ENCODE assay signal across 8 cellular contexts in genomic region chr22:37824674-37825641, GRCh38. TPM values are rescaled to one million over a fixed set of nuclear protein-coding genes. Genes with fewer than 3 reads are reported as not detected.
DNase-seq lines count a peak whose midpoint lies in the region; ATAC-seq, FAIRE-seq and TF ChIP-seq lines count a peak whose summit lies in the region.

No MANE protein-coding gene starts in this region.

- TF ChIP-seq CTCF in H1 (IDR thresholded peaks at IDR 0.05; ENCODE audit: control extremely low read depth in 1 of 3, insufficient read depth in 1 of 3, low read depth in 1 of 3, low read length in 3 of 3), result peak; percentile 55 to 78 (median 58)

- H3K14ac ChIP-seq in H1 (ENCODE audit: insufficient read length), result no peak overlapping the region

- no peak overlapping the region for H3K27ac ChIP-seq in CD4-positive, CD25-positive, alpha-beta regulatory T cell (ENCODE audit: insufficient read depth, low read length, poor library complexity, severe bottlenecking)
- no peak overlapping the region for H3K27ac ChIP-seq in H1 (ENCODE audit: low read depth, low read length)
- no peak overlapping the region for H3K27ac ChIP-seq in Karpas-422 (ENCODE audit: low read length)

- peak overlapping the region; percentile 75 for H4K8ac ChIP-seq in H1 (ENCODE audit: extremely low read depth, insufficient read depth, low read length)

- peak overlapping the region; percentile 88; the same call in 1 of the 2 replicates for H2BK15ac ChIP-seq in H1 (ENCODE audit: low read length)

- peaks cover 5% of the 10 kb centered on the region for H3K4me1 ChIP-seq in CD4-positive, CD25-positive, alpha-beta regulatory T cell (ENCODE audit: control insufficient read depth, insufficient read depth, low read length, poor library complexity, severe bottlenecking)
- H3K4me1 ChIP-seq in H1 (replicated peaks in 1 of 4; ENCODE audit: control insufficient read depth in 3 of 4, insufficient read depth in 4 of 4, low read length in 3 of 4) (peaks cover 5 to 25% (median 15%) of the 10 kb centered on the region in 4 experiments), Karpas-422 (ENCODE audit: low read length) (no peaks in the 10 kb centered on the region)

- H3K36me3 ChIP-seq in CD4-positive, CD25-positive, alpha-beta regulatory T cell (ENCODE audit: control insufficient read depth, insufficient read depth, low read length), result peaks cover under 1% of the 10 kb centered on the region
- H3K36me3 ChIP-seq in H1 (ENCODE audit: control insufficient read depth in 2 of 4, insufficient read depth in 4 of 4, low read length in 3 of 4), result no peaks in the 10 kb centered on the region
- peaks cover 5% of the 10 kb centered on the region; the same call in 1 of the 2 replicates for H3K36me3 ChIP-seq in Karpas-422 (ENCODE audit: insufficient read depth, low read length)

- H3K4me3 Mint-ChIP-seq in CD4-positive, CD25-positive, alpha-beta regulatory T cell, result peak overlapping the region; percentile 36 to 86 (median 62)
- peak overlapping the region in 4 of 10 donors; percentile 43 to 79 (median 62) for H3K4me3 Mint-ChIP-seq in naive thymus-derived CD8-positive, alpha-beta T cell

- H2AFZ ChIP-seq in H1 (ENCODE audit: low read length) (peak overlapping the region; percentile 85; the same call in 1 of the 2 replicates), Karpas-422 (ENCODE audit: low read length) (no peak overlapping the region)

- peaks cover 0 to 2% of the 10 kb centered on the region in 2 experiments for H4K20me1 ChIP-seq in H1 (replicated peaks in 1 of 2; ENCODE audit: control insufficient read depth in 1 of 2, insufficient read depth in 2 of 2, low read length in 2 of 2)
- H4K20me1 ChIP-seq in Karpas-422 (ENCODE audit: insufficient read depth, low read depth, low read length), result no peaks in the 10 kb centered on the region

- no peaks in the 10 kb centered on the region for H3K9me3 ChIP-seq in CD4-positive, CD25-positive, alpha-beta regulatory T cell (ENCODE audit: control insufficient read depth in 2 of 2, low read length in 2 of 2)
- H3K9me3 ChIP-seq in H1 (ENCODE audit: insufficient read depth in 2 of 2, low read depth in 1 of 2, low read length in 1 of 2) (no peaks in the 10 kb centered on the region), Karpas-422 (ENCODE audit: low read length) (no peaks in the 10 kb centered on the region)

- no peaks in the 10 kb centered on the region for H3K79me2 ChIP-seq in H1 (ENCODE audit: control insufficient read depth in 1 of 2, insufficient read depth in 2 of 2, low read length in 2 of 2)
- no peaks in the 10 kb centered on the region for H3K79me2 ChIP-seq in Karpas-422 (ENCODE audit: low read length)

- H2BK20ac ChIP-seq in H1 (ENCODE audit: low read length), result no peak overlapping the region

- H3K79me1 ChIP-seq in H1 (ENCODE audit: low read depth, low read length), result no peaks in the 10 kb centered on the region

- peak overlapping the region; percentile 51 to 75 for H3K4me2 ChIP-seq in H1 (ENCODE audit: insufficient read depth in 1 of 2, low read depth in 2 of 2, low read length in 2 of 2)
- no peak overlapping the region for H3K4me2 ChIP-seq in Karpas-422 (ENCODE audit: low read depth, low read length, poor library complexity, severe bottlenecking)

- H2AK5ac ChIP-seq in H1 (ENCODE audit: low read depth, low read length), result no peak overlapping the region

- peak overlapping the region in 3 of 4 experiments; percentile 34 to 63 (median 56); a peak in 5 of 7 replicates for H3K9ac ChIP-seq in H1 (replicated peaks in 1 of 4; ENCODE audit: extremely low read depth in 1 of 4, low read depth in 3 of 4, low read length in 3 of 4)
- H3K9ac ChIP-seq in Karpas-422 (ENCODE audit: low read length), result no peak overlapping the region

- H3K56ac ChIP-seq in H1 (replicated peaks; ENCODE audit: insufficient read length, low read depth, low read length), result no peak overlapping the region

- H3K9me3 Mint-ChIP-seq in CD4-positive, CD25-positive, alpha-beta regulatory T cell, result no peaks in the 10 kb centered on the region
- no peaks in the 10 kb centered on the region for H3K9me3 Mint-ChIP-seq in naive thymus-derived CD8-positive, alpha-beta T cell

- H4K91ac ChIP-seq in H1 (replicated peaks; ENCODE audit: insufficient read length, low read length), result peak overlapping the region; percentile 96

- TF ChIP-seq RAD21 in H1 (IDR thresholded peaks at IDR 0.05 in 1 of 2, conservative IDR thresholded peaks at IDR 0.05 in 1 of 2; ENCODE audit: low read depth in 2 of 2, low read length in 2 of 2), result peak in 1 of 2 experiments; percentile 26; a peak in 1 of 4 replicates

- TF ChIP-seq EP300 in H1 (IDR thresholded peaks at IDR 0.05; ENCODE audit: borderline replicate concordance in 1 of 2, low read depth in 2 of 2, low read length in 2 of 2), result no peak

- H3K4ac ChIP-seq in H1 (replicated peaks; ENCODE audit: insufficient read length, low read depth, low read length), result no peak overlapping the region

- H3K18ac ChIP-seq in H1 (ENCODE audit: extremely low read depth, low read length), result peak overlapping the region; percentile 91

- POLR2A ChIA-PET in H1 (lab: Charles Lee; ENCODE audit: partially characterized antibody), result interaction anchor here (0.7 to 5.4 kb wide), 11 partner anchors 9 to 129 kb away, joined by 3 to 65 read pairs (median 4); partner anchors contain the start of genes ANKRD54, C22orf23, GCAT and POLR2F
- POLR2A ChIA-PET in naive thymus-derived CD8-positive, alpha-beta T cell (lab: Charles Lee), result interaction anchor here (0.9 kb wide), 1 partner anchor 17 kb away, joined by 3 read pairs; no protein-coding TSS in a partner anchor

- no peak overlapping the region for H3K27ac Mint-ChIP-seq in CD4-positive, CD25-positive, alpha-beta regulatory T cell
- no peak overlapping the region for H3K27ac Mint-ChIP-seq in naive thymus-derived CD8-positive, alpha-beta T cell

- peak in 1 of 2 experiments; percentile 40; a peak in 1 of 3 replicates for TF ChIP-seq POLR2A in H1 (IDR thresholded peaks at IDR 0.05; ENCODE audit: control extremely low read depth in 1 of 2, low read depth in 2 of 2, low read length in 2 of 2)

- DNase-seq in CD4-positive, CD25-positive, alpha-beta regulatory T cell, result peak in 1 of 3 donors; percentile 49
- peak; percentile 49 for DNase-seq in NOMO-1 treated with DMSO at 0.1 percent for 48 hours (lab: John Stamatoyannopoulos, UW; ENCODE audit: unreplicated experiment)
- DNase-seq in H1 (ENCODE audit: low read depth in 1 of 2, low spot score in 2 of 2), result peak in 1 of 2 experiments; percentile 72
- no peak for DNase-seq in naive thymus-derived CD8-positive, alpha-beta T cell
- DNase-seq in NCI-H2227 (lab: John Stamatoyannopoulos, UW; ENCODE audit: unreplicated experiment), result no peak
- no peak for DNase-seq in Karpas-422
- no peak for DNase-seq in NCI-H510A treated with DMSO at 0.1 percent for 48 hours (lab: John Stamatoyannopoulos, UW)

- peak; percentile 29 to 38 for ATAC-seq in CD4-positive, CD25-positive, alpha-beta regulatory T cell (ENCODE audit: low read depth in 2 of 2)
- ATAC-seq in naive thymus-derived CD8-positive, alpha-beta T cell, result peak; percentile 30 to 33
- ATAC-seq in GM19328 (IDR thresholded peaks at IDR 0.05; ENCODE audit: unreplicated experiment), result no peak

- no peaks in the 10 kb centered on the region for H3K27me3 ChIP-seq in CD4-positive, CD25-positive, alpha-beta regulatory T cell (ENCODE audit: control insufficient read depth, insufficient read depth, low read length)
- H3K27me3 ChIP-seq in H1 (replicated peaks in 1 of 4; ENCODE audit: control insufficient read depth in 3 of 4, extremely low read depth in 1 of 4, insufficient read depth in 3 of 4, low read length in 3 of 4) (peaks cover 8 to 30% (median 25%) of the 10 kb centered on the region in 4 experiments), Karpas-422 (ENCODE audit: low read length) (no peaks in the 10 kb centered on the region)

- WGBS in H1 (ENCODE audit: extremely low coverage in 1 of 2, insufficient coverage in 1 of 2, insufficient read length in 1 of 2, insufficient replicate concordance in 2 of 2, low coverage in 1 of 2, low lambda C conversion rate in 2 of 2, missing lambda C conversion rate in 1 of 2), 2 experiments, result 8% methylated on average over 67 of the region's 135 CpGs; no CpG with 5 or more reads in 1 of the 2 experiments

- H2BK120ac ChIP-seq in H1 (replicated peaks; ENCODE audit: low read depth, low read length), result no peak overlapping the region

- no peak overlapping the region for H3K23ac ChIP-seq in H1 (ENCODE audit: insufficient read length)

- peak overlapping the region; percentile 53; the same call in 1 of the 2 replicates for H2BK12ac ChIP-seq in H1 (ENCODE audit: low read depth, low read length)

- peaks cover 4% of the 10 kb centered on the region for H3K36me3 Mint-ChIP-seq in CD4-positive, CD25-positive, alpha-beta regulatory T cell
- peaks cover 0 to 13% (median 2%) of the 10 kb centered on the region in 3 donors for H3K36me3 Mint-ChIP-seq in naive thymus-derived CD8-positive, alpha-beta T cell

- no peak overlapping the region for H4K5ac ChIP-seq in H1 (ENCODE audit: insufficient read length, low read depth, low read length)

- H3K4me3 ChIP-seq in CD4-positive, CD25-positive, alpha-beta regulatory T cell (ENCODE audit: low read depth, low read length), result no peak overlapping the region
- H3K4me3 ChIP-seq in H1 (ENCODE audit: extremely low read depth in 1 of 4, insufficient read depth in 2 of 4, low read depth in 3 of 4, low read length in 4 of 4) (peak overlapping the region; percentile 24 to 57 (median 44)), Karpas-422 (ENCODE audit: low read length) (no peak overlapping the region)

- peaks cover 8% of the 10 kb centered on the region for H3K23me2 ChIP-seq in H1 (ENCODE audit: low read depth, low read length)

- no peak for FAIRE-seq in H1 (lab: Jason Lieb, UNC)

- CTCF ChIA-PET in H1 (lab: Charles Lee; ENCODE audit: partially characterized antibody), result interaction anchor here (0.6 to 3.4 kb wide), 17 partner anchors 7 to 174 kb away, joined by 3 to 17 read pairs (median 3); partner anchors contain the start of genes C22orf23 and POLR2F

- H3K27me3 Mint-ChIP-seq in CD4-positive, CD25-positive, alpha-beta regulatory T cell, result peaks cover 16% of the 10 kb centered on the region
- H3K27me3 Mint-ChIP-seq in naive thymus-derived CD8-positive, alpha-beta T cell, result peaks cover 6 to 49% (median 21%) of the 10 kb centered on the region in 5 donors

- H3K9me2 ChIP-seq in Karpas-422 (replicated peaks; ENCODE audit: insufficient read depth, low read length), result no peaks in the 10 kb centered on the region

- peaks cover 0 to 11% (median 3%) of the 10 kb centered on the region in 4 donors for H3K4me1 Mint-ChIP-seq in CD4-positive, CD25-positive, alpha-beta regulatory T cell
- peaks cover 0 to 5% (median 4%) of the 10 kb centered on the region in 4 donors for H3K4me1 Mint-ChIP-seq in naive thymus-derived CD8-positive, alpha-beta T cell

- no peak overlapping the region for H2BK5ac ChIP-seq in H1 (ENCODE audit: low read depth, low read length)

RNA-seq across cellular contexts. Expression of gene GALR3, which starts 1.8 kb away (rescaled TPM):
- not detected for total RNA-seq in CD4-positive, CD25-positive, alpha-beta regulatory T cell
- polyA plus RNA-seq in CD4-positive, CD25-positive, alpha-beta regulatory T cell, result not detected
- total RNA-seq in H1 (2021; fragmentation: NEBNext Ultra II Directional; extraction: Animal tissue kit (Norgen Biotek cat#: 25700)), result 0.46 and 0.84 TPM in 2 replicates
- 0.77 and 1.1 TPM in 2 replicates for polyA plus RNA-seq in H1 (2011; rRNA removed)
- 0.54 TPM for polyA plus RNA-seq in H1 (2011; cell fraction: cytosol; rRNA removed)
- 1.7 TPM for polyA plus RNA-seq in H1 (2011; cell fraction: nucleus; rRNA removed)
- polyA plus RNA-seq in H1 (2012, experiment 1 of 2), result 0.42 to 0.76 TPM (median 0.59 TPM) in 3 of 4 replicates, not detected in the other
- 0.26 TPM for polyA plus RNA-seq in H1 (2012, experiment 2 of 2)
- polyA plus RNA-seq in H1 (2013, experiment 1 of 2), result 0.45 TPM
- 0.64 TPM for polyA plus RNA-seq in H1 (2013, experiment 2 of 2)
- 0.39 TPM in 1 of 2 replicates, not detected in the other for polyA minus RNA-seq in H1 (2011; rRNA and poly(A)+ RNA removed)
- not detected for polyA minus RNA-seq in H1 (2011; cell fraction: cytosol; rRNA and poly(A)+ RNA removed)
- polyA minus RNA-seq in H1 (2011; cell fraction: nucleus; rRNA and poly(A)+ RNA removed), result 0.60 TPM
- not detected for total RNA-seq in naive thymus-derived CD8-positive, alpha-beta T cell
- polyA plus RNA-seq in naive thymus-derived CD8-positive, alpha-beta T cell, result not detected
- total RNA-seq in Karpas-422 (2014; rRNA removed; shearing (Covaris generic); ENCODE audit: low replicate concordance), result not detected in 2 replicates

RNA-seq across cellular contexts. Expression of gene GCAT, which starts 17.2 kb away (rescaled TPM):
- 0.72 TPM for total RNA-seq in CD4-positive, CD25-positive, alpha-beta regulatory T cell
- 1 to 10 TPM in 3 of 4 donors, under 1 TPM in 1; 0.45 to 2.0 (median 1.4) TPM for polyA plus RNA-seq in CD4-positive, CD25-positive, alpha-beta regulatory T cell
- 24.3 and 24.5 TPM in 2 replicates for total RNA-seq in H1 (2021; fragmentation: NEBNext Ultra II Directional; extraction: Animal tissue kit (Norgen Biotek cat#: 25700))
- polyA plus RNA-seq in H1 (2011; rRNA removed), result 47.5 and 51.7 TPM in 2 replicates
- polyA plus RNA-seq in H1 (2011; cell fraction: cytosol; rRNA removed), result 36.8 TPM
- 61.9 TPM for polyA plus RNA-seq in H1 (2011; cell fraction: nucleus; rRNA removed)
- polyA plus RNA-seq in H1 (2012, experiment 1 of 2), result 19.8 to 42.1 TPM (median 35.7 TPM) in 4 replicates
- polyA plus RNA-seq in H1 (2012, experiment 2 of 2), result 34.4 TPM
- 23.2 TPM for polyA plus RNA-seq in H1 (2013, experiment 1 of 2)
- polyA plus RNA-seq in H1 (2013, experiment 2 of 2), result 23.4 TPM
- polyA minus RNA-seq in H1 (2011; rRNA and poly(A)+ RNA removed), result 17.4 and 19.2 TPM in 2 replicates
- polyA minus RNA-seq in H1 (2011; cell fraction: cytosol; rRNA and poly(A)+ RNA removed), result 37.1 TPM
- polyA minus RNA-seq in H1 (2011; cell fraction: nucleus; rRNA and poly(A)+ RNA removed), result 17.9 TPM
- 1 to 10 TPM; 1.8 to 2.3 TPM for total RNA-seq in naive thymus-derived CD8-positive, alpha-beta T cell
- polyA plus RNA-seq in naive thymus-derived CD8-positive, alpha-beta T cell, result 1 to 10 TPM; 4.0 to 7.6 (median 7.1) TPM
- 36.6 and 87.8 TPM in 2 replicates for total RNA-seq in Karpas-422 (2014; rRNA removed; shearing (Covaris generic); ENCODE audit: low replicate concordance)

RNA-seq across cellular contexts. Expression of gene ANKRD54, which starts 19.2 kb away (rescaled TPM):
- 18.8 TPM for total RNA-seq in CD4-positive, CD25-positive, alpha-beta regulatory T cell
- polyA plus RNA-seq in CD4-positive, CD25-positive, alpha-beta regulatory T cell, result 10 to 100 TPM; 15.4 to 21.4 (median 19.8) TPM
- 13.3 and 13.7 TPM in 2 replicates for total RNA-seq in H1 (2021; fragmentation: NEBNext Ultra II Directional; extraction: Animal tissue kit (Norgen Biotek cat#: 25700))
- 16.7 and 18.8 TPM in 2 replicates for polyA plus RNA-seq in H1 (2011; rRNA removed)
- polyA plus RNA-seq in H1 (2011; cell fraction: cytosol; rRNA removed), result 22.3 TPM
- polyA plus RNA-seq in H1 (2011; cell fraction: nucleus; rRNA removed), result 26.7 TPM
- polyA plus RNA-seq in H1 (2012, experiment 1 of 2), result 9.5 to 15.4 TPM (median 13.8 TPM) in 4 replicates
- 11.9 TPM for polyA plus RNA-seq in H1 (2012, experiment 2 of 2)
- 12.3 TPM for polyA plus RNA-seq in H1 (2013, experiment 1 of 2)
- polyA plus RNA-seq in H1 (2013, experiment 2 of 2), result 12.1 TPM
- 8.4 and 11.3 TPM in 2 replicates for polyA minus RNA-seq in H1 (2011; rRNA and poly(A)+ RNA removed)
- polyA minus RNA-seq in H1 (2011; cell fraction: cytosol; rRNA and poly(A)+ RNA removed), result 12.0 TPM
- 10.5 TPM for polyA minus RNA-seq in H1 (2011; cell fraction: nucleus; rRNA and poly(A)+ RNA removed)
- 10 to 100 TPM; 19.8 to 21.2 TPM for total RNA-seq in naive thymus-derived CD8-positive, alpha-beta T cell
- polyA plus RNA-seq in naive thymus-derived CD8-positive, alpha-beta T cell, result 10 to 100 TPM in 2 of 3 donors, 1 to 10 TPM in 1; 8.2 to 16.1 (median 13.9) TPM
- 25.6 and 30.1 TPM in 2 replicates for total RNA-seq in Karpas-422 (2014; rRNA removed; shearing (Covaris generic); ENCODE audit: low replicate concordance)

RNA-seq across cellular contexts. Expression of gene EIF3L, which starts 24.3 kb away (rescaled TPM):
- total RNA-seq in CD4-positive, CD25-positive, alpha-beta regulatory T cell, result 390 TPM
- polyA plus RNA-seq in CD4-positive, CD25-positive, alpha-beta regulatory T cell, result 100 to 1,000 TPM; 267 to 354 (median 308) TPM
- total RNA-seq in H1 (2021; fragmentation: NEBNext Ultra II Directional; extraction: Animal tissue kit (Norgen Biotek cat#: 25700)), result 622 and 639 TPM in 2 replicates
- polyA plus RNA-seq in H1 (2011; rRNA removed), result 588 and 886 TPM in 2 replicates
- 739 TPM for polyA plus RNA-seq in H1 (2011; cell fraction: cytosol; rRNA removed)
- 433 TPM for polyA plus RNA-seq in H1 (2011; cell fraction: nucleus; rRNA removed)
- polyA plus RNA-seq in H1 (2012, experiment 1 of 2), result 891 to 952 TPM (median 929 TPM) in 4 replicates
- polyA plus RNA-seq in H1 (2012, experiment 2 of 2), result 202 TPM
- polyA plus RNA-seq in H1 (2013, experiment 1 of 2), result 533 TPM
- 561 TPM for polyA plus RNA-seq in H1 (2013, experiment 2 of 2)
- 1,196 and 1,601 TPM in 2 replicates for polyA minus RNA-seq in H1 (2011; rRNA and poly(A)+ RNA removed)
- polyA minus RNA-seq in H1 (2011; cell fraction: cytosol; rRNA and poly(A)+ RNA removed), result 274 TPM
- polyA minus RNA-seq in H1 (2011; cell fraction: nucleus; rRNA and poly(A)+ RNA removed), result 247 TPM
- total RNA-seq in naive thymus-derived CD8-positive, alpha-beta T cell, result 100 to 1,000 TPM; 509 to 544 TPM
- polyA plus RNA-seq in naive thymus-derived CD8-positive, alpha-beta T cell, result 100 to 1,000 TPM; 310 to 395 (median 322) TPM
- 363 and 488 TPM in 2 replicates for total RNA-seq in Karpas-422 (2014; rRNA removed; shearing (Covaris generic); ENCODE audit: low replicate concordance)

Comparison
In these comparisons a context has a peak if more than half of its experiments do, and no peak if none do; other contexts are left out.
1. H3K4me3 ChIP-seq: peak in H1 (4 of 4); none in CD4-positive, CD25-positive, alpha-beta regulatory T cell (single experiment) and Karpas-422 (single experiment).